1 cellular context compared by ENCODE assay signal in genomic region chr6:138535728-138536454, GRCh38.
TF ChIP-seq lines count a peak whose summit lies in the region.

No MANE protein-coding gene starts in this region.

TF ChIP-seq in GM23338, 12 proteins besides CTCF, POLR2A, EP300 and RAD21:
- no peak for TF ChIP-seq ZNF462 (CRISPR knock-in tag; IDR thresholded peaks at IDR 0.05)
- no peak for TF ChIP-seq JUNB (IDR thresholded peaks at IDR 0.05; ENCODE audit: unreplicated experiment)
- TF ChIP-seq EZH2phosphoT487 (IDR thresholded peaks at IDR 0.05; ENCODE audit: unreplicated experiment): no peak
- TF ChIP-seq ZNF331 (CRISPR knock-in tag; IDR thresholded peaks at IDR 0.05; ENCODE audit: low read depth): no peak
- TF ChIP-seq REST (IDR thresholded peaks at IDR 0.05; ENCODE audit: unreplicated experiment): no peak
- TF ChIP-seq STAT1 (IDR thresholded peaks at IDR 0.05; ENCODE audit: unreplicated experiment): no peak
- TF ChIP-seq CREB1 (CRISPR knock-in tag; IDR thresholded peaks at IDR 0.05; ENCODE audit: low read depth): no peak
- TF ChIP-seq EZH2 (IDR thresholded peaks at IDR 0.05; ENCODE audit: low read depth, unreplicated experiment): no peak
- no peak for TF ChIP-seq NANOG (IDR thresholded peaks at IDR 0.05; ENCODE audit: borderline replicate concordance)
- TF ChIP-seq, protein P1, sequence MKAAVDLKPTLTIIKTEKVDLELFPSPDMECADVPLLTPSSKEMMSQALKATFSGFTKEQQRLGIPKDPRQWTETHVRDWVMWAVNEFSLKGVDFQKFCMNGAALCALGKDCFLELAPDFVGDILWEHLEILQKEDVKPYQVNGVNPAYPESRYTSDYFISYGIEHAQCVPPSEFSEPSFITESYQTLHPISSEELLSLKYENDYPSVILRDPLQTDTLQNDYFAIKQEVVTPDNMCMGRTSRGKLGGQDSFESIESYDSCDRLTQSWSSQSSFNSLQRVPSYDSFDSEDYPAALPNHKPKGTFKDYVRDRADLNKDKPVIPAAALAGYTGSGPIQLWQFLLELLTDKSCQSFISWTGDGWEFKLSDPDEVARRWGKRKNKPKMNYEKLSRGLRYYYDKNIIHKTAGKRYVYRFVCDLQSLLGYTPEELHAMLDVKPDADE (IDR thresholded peaks at IDR 0.05): no peak
- no peak for TF ChIP-seq POLR2AphosphoS5 (IDR thresholded peaks at IDR 0.05; ENCODE audit: low read depth)
- TF ChIP-seq ZNF114 (CRISPR knock-in tag; IDR thresholded peaks at IDR 0.05): no peak
